In the genomic region with DNA sequence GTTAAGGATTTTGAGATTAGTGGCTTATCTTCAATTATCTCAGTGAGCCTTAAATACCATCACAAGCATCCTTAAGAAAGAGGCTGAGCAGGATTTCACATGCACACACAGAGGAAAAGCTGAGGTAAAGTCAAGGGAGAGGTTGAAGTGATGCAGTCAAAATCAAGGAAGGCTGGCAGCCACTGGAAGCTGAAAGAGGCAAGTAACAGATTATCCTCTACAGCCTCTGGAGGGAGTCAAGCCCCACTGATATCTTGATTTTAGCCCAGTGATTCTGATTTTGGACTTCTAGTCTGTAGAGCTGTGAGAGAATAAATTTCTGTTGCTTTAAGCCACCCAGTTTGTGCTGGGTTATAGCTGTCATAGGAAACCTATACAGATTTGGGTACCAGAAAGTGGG, we compare ENCODE assay signal across 15 cellular contexts.
DNase-seq lines count a peak whose midpoint lies in the region; ATAC-seq lines count a peak whose summit lies in the region.
"Had no signal": no experiment of that assay in that cellular context is flagged by ENCODE, and none has a peak within 500 bp of the region (broad histone marks: within the 10 kb centered on the region; RNA-seq: fewer than 3 reads in every experiment).

No MANE protein-coding gene starts in this region.

- H3K4me1 Mint-ChIP-seq in naive thymus-derived CD4-positive, alpha-beta T cell: no peaks in the 10 kb centered on the region
- H3K4me1 Mint-ChIP-seq in activated naive CD4-positive, alpha-beta T cell treated with anti-CD3 and anti-CD28 coated beads, Interleukin-2, amount 10 ng/mL, durations not matched to agents 7 days and 5 days: no peaks in the 10 kb centered on the region

- H3K4me3 Mint-ChIP-seq in naive thymus-derived CD4-positive, alpha-beta T cell: no peak overlapping the region
- H3K4me3 Mint-ChIP-seq in activated naive CD4-positive, alpha-beta T cell treated with anti-CD3 and anti-CD28 coated beads, Interleukin-2, amount 10 ng/mL, durations not matched to agents 7 days and 5 days: no peak overlapping the region

- H2BK15ac ChIP-seq in mesendoderm (replicated peaks; ENCODE audit: low read depth): no peak overlapping the region

- H3K9ac ChIP-seq in mesendoderm (ENCODE audit: low read length): no peak overlapping the region

- H3K23ac ChIP-seq in mesendoderm (ENCODE audit: low read length): no peak overlapping the region

- no peaks in the 10 kb centered on the region for H3K36me3 ChIP-seq in mesendoderm (ENCODE audit: control insufficient read depth, insufficient read depth, low read length)
- H3K36me3 ChIP-seq in naive thymus-derived CD4-positive, alpha-beta T cell (ENCODE audit: control insufficient read depth in 2 of 3, insufficient read depth in 3 of 3, low read length in 3 of 3): no peaks in the 10 kb centered on the region
- H3K36me3 ChIP-seq: adrenal gland, left ventricle myocardium inferior, neutrophil, thyroid gland had no signal

- H3K18ac ChIP-seq in mesendoderm (ENCODE audit: low read length): no peak overlapping the region

- no peak overlapping the region for H2AK5ac ChIP-seq in mesendoderm (ENCODE audit: low read length)

- no peak overlapping the region for H3K27ac ChIP-seq in mesendoderm (ENCODE audit: low read depth, low read length)
- H3K27ac ChIP-seq in naive thymus-derived CD4-positive, alpha-beta T cell (ENCODE audit: low read depth, low read length): no peak overlapping the region
- H3K27ac ChIP-seq: adrenal gland, HL-60, left ventricle myocardium inferior, neutrophil, thyroid gland had no signal

- no peak overlapping the region for H4K8ac ChIP-seq in mesendoderm (ENCODE audit: low read depth, low read length)

- ATAC-seq in naive thymus-derived CD4-positive, alpha-beta T cell: no peak

- CTCF ChIA-PET in naive thymus-derived CD4-positive, alpha-beta T cell (lab: Charles Lee): no interaction called here
- CTCF ChIA-PET in activated naive CD4-positive, alpha-beta T cell treated with anti-CD3 and anti-CD28 coated beads, Interleukin-2, amount 10 ng/mL, durations not matched to agents 7 days and 5 days (lab: Charles Lee): no interaction called here

- H3K27me3 Mint-ChIP-seq in naive thymus-derived CD4-positive, alpha-beta T cell: no peaks in the 10 kb centered on the region
- H3K27me3 Mint-ChIP-seq in activated naive CD4-positive, alpha-beta T cell treated with anti-CD3 and anti-CD28 coated beads, Interleukin-2, amount 10 ng/mL, durations not matched to agents 7 days and 5 days: no peaks in the 10 kb centered on the region

- no peak overlapping the region for H3K4me2 ChIP-seq in mesendoderm (ENCODE audit: low read length)

- intact Hi-C loops in naive thymus-derived CD4-positive, alpha-beta T cell (cut with micrococcal nuclease): no loop called here

- H2BK5ac ChIP-seq in mesendoderm (ENCODE audit: low read length): no peak overlapping the region

- no peaks in the 10 kb centered on the region for H3K79me1 ChIP-seq in mesendoderm (ENCODE audit: low read length)

- DNase-seq in EL (peak; percentile 4), M059J (ENCODE audit: low read depth) (peak; percentile 5), cerebellar cortex (ENCODE audit: low spot score) (peak; percentile 59), mesendoderm (peak; percentile 66), activated gamma-delta T cell treated with Interleukin-2 at 50 U/mL for 16 hours (no peak)
- no peak for DNase-seq in naive thymus-derived CD4-positive, alpha-beta T cell
- no peak for DNase-seq in activated naive CD4-positive, alpha-beta T cell treated with anti-CD3 and anti-CD28 coated beads, Interleukin-2, amount 10 ng/mL, durations not matched to agents 7 days and 5 days
- DNase-seq: activated CD4-positive, CD25-positive, alpha-beta regulatory T cell; adrenal gland; DMS153; left ventricle myocardium inferior; NCI-H345; thyroid gland had no signal

- POLR2A ChIA-PET in naive thymus-derived CD4-positive, alpha-beta T cell (lab: Charles Lee): no interaction called here

- H3K4me1 ChIP-seq in mesendoderm (ENCODE audit: control insufficient read depth, low read depth, low read length): no peaks in the 10 kb centered on the region
- no peaks in the 10 kb centered on the region for H3K4me1 ChIP-seq in naive thymus-derived CD4-positive, alpha-beta T cell (ENCODE audit: control insufficient read depth in 2 of 2, insufficient read depth in 2 of 2, low read length in 2 of 2)
- H3K4me1 ChIP-seq: adrenal gland, left ventricle myocardium inferior, thyroid gland had no signal

- peaks cover 0 to 9% (median 0%) of the 10 kb centered on the region in 3 experiments for H3K9me3 ChIP-seq in naive thymus-derived CD4-positive, alpha-beta T cell (ENCODE audit: control insufficient read depth in 2 of 3, low read length in 3 of 3)
- H3K9me3 ChIP-seq: thyroid gland had no signal

- no peak overlapping the region for H3K27ac Mint-ChIP-seq in naive thymus-derived CD4-positive, alpha-beta T cell
- no peak overlapping the region for H3K27ac Mint-ChIP-seq in activated naive CD4-positive, alpha-beta T cell treated with anti-CD3 and anti-CD28 coated beads, Interleukin-2, amount 10 ng/mL, durations not matched to agents 7 days and 5 days

- no peak overlapping the region for H3K4me3 ChIP-seq in mesendoderm (ENCODE audit: low read length)
- H3K4me3 ChIP-seq in naive thymus-derived CD4-positive, alpha-beta T cell (ENCODE audit: low read length): no peak overlapping the region
- H3K4me3 ChIP-seq: adrenal gland, left ventricle myocardium inferior, thyroid gland had no signal

- peaks cover 0 to 48% (median 36%) of the 10 kb centered on the region in 5 donors for H3K36me3 Mint-ChIP-seq in naive thymus-derived CD4-positive, alpha-beta T cell
- H3K36me3 Mint-ChIP-seq in activated naive CD4-positive, alpha-beta T cell treated with anti-CD3 and anti-CD28 coated beads, Interleukin-2, amount 10 ng/mL, durations not matched to agents 7 days and 5 days: no peaks in the 10 kb centered on the region

- no peaks in the 10 kb centered on the region for H3K79me2 ChIP-seq in mesendoderm (ENCODE audit: control insufficient read depth, insufficient read depth, low read length)

- no peak overlapping the region for H2BK120ac ChIP-seq in mesendoderm (ENCODE audit: low read depth, low read length)

- H3K27me3 ChIP-seq in mesendoderm (ENCODE audit: insufficient read depth, low read length, poor library complexity): no peaks in the 10 kb centered on the region
- no peaks in the 10 kb centered on the region for H3K27me3 ChIP-seq in naive thymus-derived CD4-positive, alpha-beta T cell (ENCODE audit: control insufficient read depth in 2 of 2, insufficient read depth in 2 of 2, low read length in 2 of 2)
- H3K27me3 ChIP-seq: adrenal gland, neutrophil, thyroid gland had no signal

- no peak overlapping the region for H3K4ac ChIP-seq in mesendoderm (ENCODE audit: low read depth, low read length)

- no peak overlapping the region for H3K56ac ChIP-seq in mesendoderm (ENCODE audit: low read length)

- H3K9me3 Mint-ChIP-seq in naive thymus-derived CD4-positive, alpha-beta T cell: peaks cover 11 to 64% (median 24%) of the 10 kb centered on the region in 11 donors
- H3K9me3 Mint-ChIP-seq in activated naive CD4-positive, alpha-beta T cell treated with anti-CD3 and anti-CD28 coated beads, Interleukin-2, amount 10 ng/mL, durations not matched to agents 7 days and 5 days: peaks cover 15% of the 10 kb centered on the region

- no peak overlapping the region for H4K5ac ChIP-seq in mesendoderm (ENCODE audit: low read length)

Comparison
In these comparisons a context has a peak if more than half of its experiments do, and no peak if none do; other contexts are left out.
1. DNase-seq: peak in EL (single experiment), M059J (single experiment), cerebellar cortex (single experiment) and mesendoderm (single experiment); none in activated gamma-delta T cell treated with Interleukin-2 at 50 U/mL for 16 hours (single experiment), naive thymus-derived CD4-positive, alpha-beta T cell (0 of 9) and activated naive CD4-positive, alpha-beta T cell treated with anti-CD3 and anti-CD28 coated beads, Interleukin-2, amount 10 ng/mL, durations not matched to agents 7 days and 5 days (single experiment).